ENCODE assay signal across 1 cellular context in genomic region chr12:71551529-71551928, GRCh38.
TF ChIP-seq lines count a peak whose summit lies in the region.

No MANE protein-coding gene starts in this region.

TF ChIP-seq in K562, 482 proteins besides CTCF, POLR2A, EP300 and RAD21:
- TF ChIP-seq, protein P1, sequence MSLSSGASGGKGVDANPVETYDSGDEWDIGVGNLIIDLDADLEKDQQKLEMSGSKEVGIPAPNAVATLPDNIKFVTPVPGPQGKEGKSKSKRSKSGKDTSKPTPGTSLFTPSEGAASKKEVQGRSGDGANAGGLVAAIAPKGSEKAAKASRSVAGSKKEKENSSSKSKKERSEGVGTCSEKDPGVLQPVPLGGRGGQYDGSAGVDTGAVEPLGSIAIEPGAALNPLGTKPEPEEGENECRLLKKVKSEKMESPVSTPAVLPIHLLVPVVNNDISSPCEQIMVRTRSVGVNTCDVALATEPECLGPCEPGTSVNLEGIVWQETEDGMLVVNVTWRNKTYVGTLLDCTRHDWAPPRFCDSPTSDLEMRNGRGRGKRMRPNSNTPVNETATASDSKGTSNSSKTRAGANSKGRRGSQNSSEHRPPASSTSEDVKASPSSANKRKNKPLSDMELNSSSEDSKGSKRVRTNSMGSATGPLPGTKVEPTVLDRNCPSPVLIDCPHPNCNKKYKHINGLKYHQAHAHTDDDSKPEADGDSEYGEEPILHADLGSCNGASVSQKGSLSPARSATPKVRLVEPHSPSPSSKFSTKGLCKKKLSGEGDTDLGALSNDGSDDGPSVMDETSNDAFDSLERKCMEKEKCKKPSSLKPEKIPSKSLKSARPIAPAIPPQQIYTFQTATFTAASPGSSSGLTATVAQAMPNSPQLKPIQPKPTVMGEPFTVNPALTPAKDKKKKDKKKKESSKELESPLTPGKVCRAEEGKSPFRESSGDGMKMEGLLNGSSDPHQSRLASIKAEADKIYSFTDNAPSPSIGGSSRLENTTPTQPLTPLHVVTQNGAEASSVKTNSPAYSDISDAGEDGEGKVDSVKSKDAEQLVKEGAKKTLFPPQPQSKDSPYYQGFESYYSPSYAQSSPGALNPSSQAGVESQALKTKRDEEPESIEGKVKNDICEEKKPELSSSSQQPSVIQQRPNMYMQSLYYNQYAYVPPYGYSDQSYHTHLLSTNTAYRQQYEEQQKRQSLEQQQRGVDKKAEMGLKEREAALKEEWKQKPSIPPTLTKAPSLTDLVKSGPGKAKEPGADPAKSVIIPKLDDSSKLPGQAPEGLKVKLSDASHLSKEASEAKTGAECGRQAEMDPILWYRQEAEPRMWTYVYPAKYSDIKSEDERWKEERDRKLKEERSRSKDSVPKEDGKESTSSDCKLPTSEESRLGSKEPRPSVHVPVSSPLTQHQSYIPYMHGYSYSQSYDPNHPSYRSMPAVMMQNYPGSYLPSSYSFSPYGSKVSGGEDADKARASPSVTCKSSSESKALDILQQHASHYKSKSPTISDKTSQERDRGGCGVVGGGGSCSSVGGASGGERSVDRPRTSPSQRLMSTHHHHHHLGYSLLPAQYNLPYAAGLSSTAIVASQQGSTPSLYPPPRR (CRISPR knock-in tag; IDR thresholded peaks at IDR 0.05; ENCODE audit: borderline replicate concordance): no peak
- TF ChIP-seq, protein P2, sequence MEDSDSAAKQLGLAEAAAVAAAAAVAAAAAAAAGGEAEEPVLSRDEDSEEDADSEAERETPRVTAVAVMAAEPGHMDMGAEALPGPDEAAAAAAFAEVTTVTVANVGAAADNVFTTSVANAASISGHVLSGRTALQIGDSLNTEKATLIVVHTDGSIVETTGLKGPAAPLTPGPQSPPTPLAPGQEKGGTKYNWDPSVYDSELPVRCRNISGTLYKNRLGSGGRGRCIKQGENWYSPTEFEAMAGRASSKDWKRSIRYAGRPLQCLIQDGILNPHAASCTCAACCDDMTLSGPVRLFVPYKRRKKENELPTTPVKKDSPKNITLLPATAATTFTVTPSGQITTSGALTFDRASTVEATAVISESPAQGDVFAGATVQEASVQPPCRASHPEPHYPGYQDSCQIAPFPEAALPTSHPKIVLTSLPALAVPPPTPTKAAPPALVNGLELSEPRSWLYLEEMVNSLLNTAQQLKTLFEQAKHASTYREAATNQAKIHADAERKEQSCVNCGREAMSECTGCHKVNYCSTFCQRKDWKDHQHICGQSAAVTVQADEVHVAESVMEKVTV (CRISPR knock-in tag; IDR thresholded peaks at IDR 0.05): peak; percentile 53
- TF ChIP-seq ZNF431 (CRISPR knock-in tag; IDR thresholded peaks at IDR 0.05) (no peak), ZNF445 (CRISPR knock-in tag; IDR thresholded peaks at IDR 0.05; ENCODE audit: low read depth) (no peak), SMC3 (conservative IDR thresholded peaks at IDR 0.05; ENCODE audit: insufficient read depth, low read depth, low read length) (peak; percentile 63; the same call in 1 of the 2 replicates)
